Comparison of ENCODE assay signal across 13 cellular contexts in genomic region chr7:93923291-93923690, GRCh38. TPM values are rescaled to one million over a fixed set of nuclear protein-coding genes. Genes with fewer than 3 reads are reported as not detected.
DNase-seq lines count a peak whose midpoint lies in the region; FAIRE-seq and TF ChIP-seq lines count a peak whose summit lies in the region.
"Had no signal": no experiment of that assay in that cellular context is flagged by ENCODE, and none has a peak within 500 bp of the region (broad histone marks: within the 10 kb centered on the region; RNA-seq: fewer than 3 reads in every experiment).

No MANE protein-coding gene starts in this region.

- H3K27ac ChIP-seq in dorsolateral prefrontal cortex (peak overlapping the region in 26 of 59 donors; percentile 2 to 89 (median 71)), mucosa of rectum (ENCODE audit: low read depth in 2 of 2, low read length in 2 of 2) (no peak overlapping the region), tibial artery (peak overlapping the region in 1 of 2 donors; percentile 91)

- FAIRE-seq in urothelium cell line (lab: Jason Lieb, UNC), result no peak
- FAIRE-seq: K562 had no signal

- DNase-seq in LHCN-M2 (ENCODE audit: low read depth) (peak; percentile 50), dorsolateral prefrontal cortex (no peak), tibial artery (no peak), H7 (no peak), urothelium cell line (ENCODE audit: low spot score) (no peak)
- no peak for DNase-seq in stimulated activated CD4-positive, alpha-beta T cell treated with anti-CD3 and anti-CD28 coated beads, Interleukin-12 subunit alpha, Interleukin-12 subunit beta, amount 100 ng/mL, for 4 hours
- DNase-seq in activated CD4-positive, CD25-positive, alpha-beta regulatory T cell treated with anti-CD3 and anti-CD28 coated beads, Interleukin-2, amount 50 U/mL, for 72 hours, result no peak
- DNase-seq: left colon; NCI-H748 treated with DMSO at 0.1 percent for 48 hours; stimulated activated CD4-positive, alpha-beta T cell treated with anti-CD3 and anti-CD28 coated beads, Interleukin-4, amount 100 ng/mL, for 1 hour had no signal

- H3K4me3 ChIP-seq in dorsolateral prefrontal cortex, result peak overlapping the region in 53 of 59 donors; percentile 4 to 84 (median 64)
- H3K4me3 ChIP-seq in mucosa of rectum (ENCODE audit: low read length in 2 of 2), result peak overlapping the region; percentile 41 to 71
- peak overlapping the region; percentile 61 to 68 for H3K4me3 ChIP-seq in tibial artery
- H3K4me3 ChIP-seq in H7 (ENCODE audit: insufficient read depth, low read depth, low read length), result no peak overlapping the region
- H3K4me3 ChIP-seq: K562 had no signal

- H3K9me3 ChIP-seq in mucosa of rectum (ENCODE audit: control insufficient read depth in 2 of 2, low read length in 2 of 2) (no peaks in the 10 kb centered on the region), tibial artery (no peaks in the 10 kb centered on the region)

- H3K27me3 ChIP-seq in dorsolateral prefrontal cortex (peaks cover 0 to 11% (median 0%) of the 10 kb centered on the region in 45 donors), mucosa of rectum (ENCODE audit: control insufficient read depth in 2 of 2, insufficient read depth in 2 of 2, low read length in 2 of 2) (peaks cover 5 to 8% of the 10 kb centered on the region in 2 donors), tibial artery (no peaks in the 10 kb centered on the region), H7 (ENCODE audit: control insufficient read depth, insufficient read depth, low read length) (no peaks in the 10 kb centered on the region)

- TF ChIP-seq CTCF in dorsolateral prefrontal cortex (IDR thresholded peaks at IDR 0.05 in 54 of 56, conservative IDR thresholded peaks at IDR 0.05 in 2 of 56; ENCODE audit: low read depth in 1 of 56, partially characterized antibody in 56 of 56) (no peak), tibial artery (IDR thresholded peaks at IDR 0.05) (no peak)

- H3K4me1 ChIP-seq in mucosa of rectum (ENCODE audit: control insufficient read depth in 2 of 2, insufficient read depth in 2 of 2, low read length in 2 of 2), result no peaks in the 10 kb centered on the region
- H3K4me1 ChIP-seq in tibial artery, result peaks cover 0 to 44% (median 10%) of the 10 kb centered on the region in 4 donors

- no peak overlapping the region for H3K9ac ChIP-seq in mucosa of rectum (ENCODE audit: low read depth in 1 of 2, low read length in 2 of 2)

- H3K36me3 ChIP-seq in mucosa of rectum (ENCODE audit: control insufficient read depth in 2 of 2, insufficient read depth in 2 of 2, low read length in 2 of 2), result no peaks in the 10 kb centered on the region
- H3K36me3 ChIP-seq in tibial artery, result no peaks in the 10 kb centered on the region
- no peaks in the 10 kb centered on the region for H3K36me3 ChIP-seq in H7 (replicated peaks; ENCODE audit: control insufficient read depth, insufficient read depth, low read length)

- intact Hi-C loops in dorsolateral prefrontal cortex (cut with DNase I) (no loop called here), tibial artery (cut with DNase I; ENCODE audit: low total_unique reads) (no loop called here)

RNA-seq across cellular contexts. Expression of gene GNG11, which starts 1.8 kb away (rescaled TPM):
- total RNA-seq in LHCN-M2 (2014; rRNA removed) (90.1 and 92.7 TPM in 2 replicates), dorsolateral prefrontal cortex (1 to 10 TPM; 2.2 to 9.1 (median 4.2) TPM)
- 46.1 TPM for polyA plus RNA-seq in LHCN-M2 (2012)
- total RNA-seq in H7 (2014; rRNA removed; shearing (Covaris generic)), result 1.3 and 1.9 TPM in 2 replicates
- total RNA-seq: activated T-helper 17 cell treated with anti-CD3 and anti-CD28 coated beads, Interleukin-2, amount 50 U/mL, for 72 hours; K562 had no signal

RNA-seq across cellular contexts. Expression of gene GNGT1, which starts 16.9 kb away (rescaled TPM):
- total RNA-seq in LHCN-M2 (2014; rRNA removed) (not detected in 2 replicates), dorsolateral prefrontal cortex (under 1 TPM in 4 of 120 experiments, not detected in 116; 0.23 to 0.35 (median 0.25) TPM)
- polyA plus RNA-seq in LHCN-M2 (2012), result not detected
- total RNA-seq in H7 (2014; rRNA removed; shearing (Covaris generic)), result not detected in 2 replicates
- total RNA-seq: activated T-helper 17 cell treated with anti-CD3 and anti-CD28 coated beads, Interleukin-2, amount 50 U/mL, for 72 hours; left colon had no signal

RNA-seq across cellular contexts. Expression of gene TFPI2, which starts 32.7 kb away (rescaled TPM):
- total RNA-seq in LHCN-M2 (2014; rRNA removed) (208 and 253 TPM in 2 replicates), dorsolateral prefrontal cortex (1 to 10 TPM in 16 of 120 experiments, under 1 TPM in 48, not detected in 56; 0.22 to 2.9 (median 0.68) TPM)
- polyA plus RNA-seq in LHCN-M2 (2012), result 11.3 TPM
- 4.8 and 8.1 TPM in 2 replicates for total RNA-seq in H7 (2014; rRNA removed; shearing (Covaris generic))

Comparison
In these comparisons a context has a peak if more than half of its experiments do, and no peak if none do; other contexts are left out.
1. RNA of gene TFPI2, which starts 32.7 kb away (total RNA-seq): 208 to 253 TPM in LHCN-M2; 4.8 to 8.1 TPM in H7 and 0.22 to 2.9 TPM in dorsolateral prefrontal cortex; every median in the first group is over 10 times any median in the second.